ENCODE assay signal across 1 cellular context in genomic region chr11:9066432-9066925, GRCh38.
TF ChIP-seq lines count a peak whose summit lies in the region.

No MANE protein-coding gene starts in this region.

TF ChIP-seq in IMR-90, 13 proteins besides CTCF, POLR2A, EP300 and RAD21 (continued from another document):
- TF ChIP-seq, protein P1, sequence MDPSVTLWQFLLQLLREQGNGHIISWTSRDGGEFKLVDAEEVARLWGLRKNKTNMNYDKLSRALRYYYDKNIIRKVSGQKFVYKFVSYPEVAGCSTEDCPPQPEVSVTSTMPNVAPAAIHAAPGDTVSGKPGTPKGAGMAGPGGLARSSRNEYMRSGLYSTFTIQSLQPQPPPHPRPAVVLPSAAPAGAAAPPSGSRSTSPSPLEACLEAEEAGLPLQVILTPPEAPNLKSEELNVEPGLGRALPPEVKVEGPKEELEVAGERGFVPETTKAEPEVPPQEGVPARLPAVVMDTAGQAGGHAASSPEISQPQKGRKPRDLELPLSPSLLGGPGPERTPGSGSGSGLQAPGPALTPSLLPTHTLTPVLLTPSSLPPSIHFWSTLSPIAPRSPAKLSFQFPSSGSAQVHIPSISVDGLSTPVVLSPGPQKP (IDR thresholded peaks at IDR 0.05; ENCODE audit: borderline replicate concordance, low read depth, low read length): no peak
- TF ChIP-seq NFE2L2 (IDR thresholded peaks at IDR 0.05; ENCODE audit: low read depth, low read length): no peak
- TF ChIP-seq CHD1 (IDR thresholded peaks at IDR 0.05; ENCODE audit: low read depth, low read length): no peak
- TF ChIP-seq MAFK (IDR thresholded peaks at IDR 0.05; ENCODE audit: low read depth, low read length): no peak
- no peak for TF ChIP-seq USF2 (IDR thresholded peaks at IDR 0.05; ENCODE audit: low read depth, low read length)
- no peak for TF ChIP-seq RFX5 (IDR thresholded peaks at IDR 0.05; ENCODE audit: low read depth, low read length)
- TF ChIP-seq MAZ (IDR thresholded peaks at IDR 0.05; ENCODE audit: borderline replicate concordance, low read depth, low read length): no peak
- TF ChIP-seq RCOR1 (IDR thresholded peaks at IDR 0.05; ENCODE audit: insufficient replicate concordance, low read length): no peak
- no peak for TF ChIP-seq MXI1 (IDR thresholded peaks at IDR 0.05; ENCODE audit: borderline replicate concordance, low read depth, low read length)
- TF ChIP-seq SMC3 (IDR thresholded peaks at IDR 0.05; ENCODE audit: low read depth, low read length): no peak
